In genomic region chr12:62345667-62346066, GRCh38 we compare ENCODE assay signal across 21 cellular contexts.
DNase-seq lines count a peak whose midpoint lies in the region; ATAC-seq, FAIRE-seq and TF ChIP-seq lines count a peak whose summit lies in the region.
"Had no signal": no experiment of that assay in that cellular context is flagged by ENCODE, and none has a peak within 500 bp of the region (broad histone marks: within the 10 kb centered on the region; RNA-seq: fewer than 3 reads in every experiment).

No MANE protein-coding gene starts in this region.

- H3K4me2 ChIP-seq in keratinocyte (ENCODE audit: control insufficient read depth, extremely low read depth, insufficient read depth, low read depth, low read length): no peak overlapping the region

- no peaks in the 10 kb centered on the region for H3K9me1 ChIP-seq in keratinocyte (ENCODE audit: control insufficient read depth, extremely low read depth, insufficient read depth, low read length)

- H3K36me3 Mint-ChIP-seq in activated CD8-positive, alpha-beta memory T cell treated with anti-CD3 and anti-CD28 coated beads, Interleukin-2, amount 10 ng/mL, durations not matched to agents 7 days and 5 days: peaks cover 64% of the 10 kb centered on the region
- H3K36me3 Mint-ChIP-seq in CD4-positive, alpha-beta T cell (ENCODE audit: low read depth): peaks cover 77% of the 10 kb centered on the region

- dilution Hi-C loops in keratinocyte (cut with MboI; ENCODE audit: extremely low pct_ligation_motif_present, low sequenced_read_pairs): no loop called here

- peaks cover 16% of the 10 kb centered on the region for H3K4me1 Mint-ChIP-seq in activated CD8-positive, alpha-beta memory T cell treated with anti-CD3 and anti-CD28 coated beads, Interleukin-2, amount 10 ng/mL, durations not matched to agents 7 days and 5 days
- H3K4me1 Mint-ChIP-seq in CD4-positive, alpha-beta T cell (ENCODE audit: low read depth): peaks cover 56% of the 10 kb centered on the region

- CTCF ChIA-PET in activated CD8-positive, alpha-beta memory T cell treated with anti-CD3 and anti-CD28 coated beads, Interleukin-2, amount 10 ng/mL, durations not matched to agents 7 days and 5 days (lab: Charles Lee): no interaction called here
- CTCF ChIA-PET in CD4-positive, alpha-beta T cell (lab: Charles Lee): no interaction called here

- H3K4me3 ChIP-seq in SJSA1 (no peak overlapping the region), keratinocyte (ENCODE audit: control insufficient read depth in 2 of 3, extremely low read depth in 1 of 3, insufficient read depth in 2 of 3, low read depth in 1 of 3, low read length in 3 of 3) (no peak overlapping the region)

- peaks cover 5% of the 10 kb centered on the region for H3K4me1 ChIP-seq in SJSA1 (replicated peaks)
- no peaks in the 10 kb centered on the region for H3K4me1 ChIP-seq in keratinocyte (ENCODE audit: control insufficient read depth, extremely low read depth, insufficient read depth, low read length)
- H3K4me1 ChIP-seq: Caco-2 had no signal

- no peak for ATAC-seq in activated CD8-positive, alpha-beta memory T cell treated with anti-CD3 and anti-CD28 coated beads, Interleukin-2, amount 10 ng/mL, durations not matched to agents 7 days and 5 days
- no peak for ATAC-seq in CD4-positive, alpha-beta T cell (ENCODE audit: poor library complexity)
- ATAC-seq in GM21576 (IDR thresholded peaks at IDR 0.05; ENCODE audit: unreplicated experiment) (no peak), GM19467 (IDR thresholded peaks at IDR 0.05; ENCODE audit: unreplicated experiment) (no peak)

- H2AFZ ChIP-seq in keratinocyte (ENCODE audit: control insufficient read depth, low read length): no peak overlapping the region

- H3K79me2 ChIP-seq in keratinocyte (ENCODE audit: control insufficient read depth, insufficient read depth, low read length): peaks cover 4% of the 10 kb centered on the region

- H3K9me3 ChIP-seq in CD4-positive, alpha-beta T cell (ENCODE audit: control insufficient read depth, low read length): no peaks in the 10 kb centered on the region
- H3K9me3 ChIP-seq in SJSA1 (replicated peaks): peaks cover 17% of the 10 kb centered on the region
- no peaks in the 10 kb centered on the region for H3K9me3 ChIP-seq in keratinocyte (ENCODE audit: control insufficient read depth, low read depth, low read length)
- H3K9me3 ChIP-seq: Caco-2 had no signal

- POLR2A ChIA-PET in CD4-positive, alpha-beta T cell (lab: Charles Lee): no interaction called here

- H3K27me3 ChIP-seq in CD4-positive, alpha-beta T cell (ENCODE audit: control insufficient read depth, insufficient read depth, low read length): no peaks in the 10 kb centered on the region
- H3K27me3 ChIP-seq in SJSA1 (replicated peaks) (peaks cover 52% of the 10 kb centered on the region), keratinocyte (ENCODE audit: control insufficient read depth, extremely low read depth, insufficient read depth, low read length) (no peaks in the 10 kb centered on the region)

- peaks cover 9% of the 10 kb centered on the region for H3K9me3 Mint-ChIP-seq in activated CD8-positive, alpha-beta memory T cell treated with anti-CD3 and anti-CD28 coated beads, Interleukin-2, amount 10 ng/mL, durations not matched to agents 7 days and 5 days (ENCODE audit: low read depth)
- H3K9me3 Mint-ChIP-seq in CD4-positive, alpha-beta T cell: peaks cover 4% of the 10 kb centered on the region

- intact Hi-C loops in CD4-positive, alpha-beta T cell (cut with DNase I, micrococcal nuclease): no loop called here

- H3K36me3 ChIP-seq in SJSA1: no peaks in the 10 kb centered on the region
- H3K36me3 ChIP-seq in keratinocyte (ENCODE audit: control insufficient read depth in 2 of 2, extremely low read depth in 1 of 2, insufficient read depth in 2 of 2, low read length in 2 of 2): peaks cover 2 to 7% of the 10 kb centered on the region in 2 experiments

- TF ChIP-seq CTCF in CD4-positive, alpha-beta T cell (IDR thresholded peaks at IDR 0.05): no peak
- TF ChIP-seq CTCF in keratinocyte (optimal IDR thresholded peaks at IDR 0.05 in 1 of 3, IDR thresholded peaks at IDR 0.05 in 1 of 3, conservative IDR thresholded peaks at IDR 0.05 in 1 of 3; ENCODE audit: extremely low read depth in 1 of 3, insufficient read depth in 2 of 3, low read length in 3 of 3): no peak

- DNase-seq in activated CD8-positive, alpha-beta memory T cell treated with anti-CD3 and anti-CD28 coated beads, Interleukin-2, amount 10 ng/mL, durations not matched to agents 7 days and 5 days: no peak
- no peak for DNase-seq in activated CD8-positive, alpha-beta memory T cell treated with anti-CD3 and anti-CD28 coated beads, Interleukin-2, amount 50 U/mL, for 4 hours
- no peak for DNase-seq in CD4-positive, alpha-beta T cell
- DNase-seq in SJSA1 (ENCODE audit: low read depth in 1 of 2, low spot score in 2 of 2): peak; percentile 66 to 82
- no peak for DNase-seq in keratinocyte (ENCODE audit: low read depth, low spot score)
- no peak for DNase-seq in DMS79 (lab: John Stamatoyannopoulos, UW)
- DNase-seq: Caco-2, DMS153, Kasumi-1, NCI-H1694, NCI-H2081, NCI-H2171, NCI-H524 treated with DMSO at 0.1 percent for 48 hours, Right ventricle myocardium superior had no signal

- H3K27ac Mint-ChIP-seq in activated CD8-positive, alpha-beta memory T cell treated with anti-CD3 and anti-CD28 coated beads, Interleukin-2, amount 10 ng/mL, durations not matched to agents 7 days and 5 days: peak overlapping the region; percentile 41
- H3K27ac Mint-ChIP-seq in CD4-positive, alpha-beta T cell: peak overlapping the region; percentile 39

- no peaks in the 10 kb centered on the region for H3K27me3 Mint-ChIP-seq in activated CD8-positive, alpha-beta memory T cell treated with anti-CD3 and anti-CD28 coated beads, Interleukin-2, amount 10 ng/mL, durations not matched to agents 7 days and 5 days
- H3K27me3 Mint-ChIP-seq in CD4-positive, alpha-beta T cell: no peaks in the 10 kb centered on the region

- FAIRE-seq in keratinocyte (lab: Jason Lieb, UNC): peak; percentile 43
- FAIRE-seq: A204.1, G401.6, GM12892, H54 had no signal

- H4K20me1 ChIP-seq in keratinocyte (ENCODE audit: control insufficient read depth, extremely low read depth, insufficient read depth, low read length): no peaks in the 10 kb centered on the region

- no peak overlapping the region for H3K27ac ChIP-seq in CD4-positive, alpha-beta T cell (ENCODE audit: low read depth, low read length)
- H3K27ac ChIP-seq in SJSA1: no peak overlapping the region
- no peak overlapping the region for H3K27ac ChIP-seq in keratinocyte (ENCODE audit: control insufficient read depth, insufficient read depth, low read length)
- H3K27ac ChIP-seq: C4-2B had no signal

- H3K9ac ChIP-seq in keratinocyte (ENCODE audit: control insufficient read depth, extremely low read depth, insufficient read depth, low read length): no peak overlapping the region

- H3K4me3 Mint-ChIP-seq in activated CD8-positive, alpha-beta memory T cell treated with anti-CD3 and anti-CD28 coated beads, Interleukin-2, amount 10 ng/mL, durations not matched to agents 7 days and 5 days: no peak overlapping the region
- no peak overlapping the region for H3K4me3 Mint-ChIP-seq in CD4-positive, alpha-beta T cell

Comparison
In these comparisons a context has a peak if more than half of its experiments do, and no peak if none do; other contexts are left out.
1. DNase-seq: peak in SJSA1 (2 of 2); none in activated CD8-positive, alpha-beta memory T cell treated with anti-CD3 and anti-CD28 coated beads, Interleukin-2, amount 10 ng/mL, durations not matched to agents 7 days and 5 days (single experiment), activated CD8-positive, alpha-beta memory T cell treated with anti-CD3 and anti-CD28 coated beads, Interleukin-2, amount 50 U/mL, for 4 hours (single experiment), CD4-positive, alpha-beta T cell (0 of 10), keratinocyte (single experiment) and DMS79 (single experiment).